ENCODE assay signal across 22 cellular contexts in genomic region chr3:13686332-13686731, GRCh38.
"Had no signal": no experiment of that assay in that cellular context is flagged by ENCODE, and none has a peak within 500 bp of the region (broad histone marks: within the 10 kb centered on the region; RNA-seq: fewer than 3 reads in every experiment).

No MANE protein-coding gene starts in this region.

- DNase-seq: activated CD4-positive, alpha-beta T cell treated with anti-CD3 and anti-CD28 coated beads, Interleukin-2, amount 50 U/mL, for 4 hours; activated CD8-positive, alpha-beta memory T cell treated with anti-CD3 and anti-CD28 coated beads for 24 hours; activated CD8-positive, alpha-beta memory T cell treated with anti-CD3 and anti-CD28 coated beads, Interleukin-2, amount 50 U/mL, for 4 hours; activated T-cell treated with anti-CD3 and anti-CD28 coated beads, Interleukin-2, amount 50 U/mL, for 24 hours; aorta; brain microvascular endothelial cell; colonic mucosa; foreskin fibroblast; kidney glomerular epithelial cell; left ventricle myocardium inferior; occipital lobe; small intestine; stimulated activated naive B cell treated with anti-CD40 and anti-IgM and Interleukin-4, amounts not matched to agents 10 μg/mL and 1 μg/mL and 100 μg/mL, for 72 hours; T-helper 1 cell; testis; trophoblast cell had no signal

- H3K27ac ChIP-seq: brain microvascular endothelial cell, colonic mucosa, left ventricle myocardium inferior, testis, vagina had no signal

- H3K27me3 Mint-ChIP-seq: activated T-cell treated with anti-CD3 and anti-CD28 coated beads, Interleukin-2, amount 50 U/mL, for 24 hours had no signal

- H3K4me1 ChIP-seq: colonic mucosa, left ventricle myocardium inferior, testis, vagina had no signal

- H3K4me1 Mint-ChIP-seq: central memory CD8-positive, alpha-beta T cell; stimulated activated naive B cell treated with anti-CD40 and anti-IgM and Interleukin-4, amounts not matched to agents 10 μg/mL and 1 μg/mL and 100 μg/mL, for 72 hours had no signal

- H3K36me3 ChIP-seq: brain microvascular endothelial cell, colonic mucosa, left ventricle myocardium inferior, vagina had no signal

- H3K36me3 Mint-ChIP-seq: activated naive CD4-positive, alpha-beta T cell treated with anti-CD3 and anti-CD28 coated beads, Interleukin-2, amount 50 U/mL, for 72 hours; stimulated activated naive B cell treated with anti-CD40 and anti-IgM and Interleukin-4, amounts not matched to agents 10 μg/mL and 1 μg/mL and 100 μg/mL, for 72 hours had no signal

- H3K9me3 Mint-ChIP-seq: central memory CD8-positive, alpha-beta T cell; nephron; stimulated activated naive B cell treated with anti-CD40 and anti-IgM and Interleukin-4, amounts not matched to agents 10 μg/mL and 1 μg/mL and 100 μg/mL, for 72 hours had no signal

- H3K4me3 Mint-ChIP-seq: activated T-cell treated with anti-CD3 and anti-CD28 coated beads, Interleukin-2, amount 50 U/mL, for 24 hours; activated T-helper 17 cell treated with anti-CD3 and anti-CD28 coated beads, Interleukin-2, amount 50 U/mL, for 72 hours; central memory CD8-positive, alpha-beta T cell; nephron; stimulated activated naive B cell treated with anti-CD40 and anti-IgM and Interleukin-4, amounts not matched to agents 10 μg/mL and 1 μg/mL and 100 μg/mL, for 72 hours had no signal

- H3K4me3 ChIP-seq: colonic mucosa, left ventricle myocardium inferior, testis, vagina had no signal

- H3K27ac Mint-ChIP-seq: activated naive CD4-positive, alpha-beta T cell treated with anti-CD3 and anti-CD28 coated beads, Interleukin-2, amount 50 U/mL, for 72 hours; activated T-cell treated with anti-CD3 and anti-CD28 coated beads, Interleukin-2, amount 50 U/mL, for 24 hours; activated T-helper 17 cell treated with anti-CD3 and anti-CD28 coated beads, Interleukin-2, amount 50 U/mL, for 72 hours; stimulated activated naive B cell treated with anti-CD40 and anti-IgM and Interleukin-4, amounts not matched to agents 10 μg/mL and 1 μg/mL and 100 μg/mL, for 72 hours had no signal

- ATAC-seq: activated naive CD4-positive, alpha-beta T cell treated with anti-CD3 and anti-CD28 coated beads, Interleukin-2, amount 50 U/mL, for 72 hours; activated T-helper 17 cell treated with anti-CD3 and anti-CD28 coated beads, Interleukin-2, amount 50 U/mL, for 72 hours; sciatic nerve; stimulated activated naive B cell treated with anti-CD40 and anti-IgM and Interleukin-4, amounts not matched to agents 10 μg/mL and 1 μg/mL and 100 μg/mL, for 72 hours had no signal

- H3K9me3 ChIP-seq: colonic mucosa, left ventricle myocardium inferior, testis, vagina had no signal

- H3K27me3 ChIP-seq: brain microvascular endothelial cell, colonic mucosa, testis, vagina had no signal
